ENCODE assay signal across 1 cellular context in genomic region chr17:79789943-79790804, GRCh38.
A peak's percentile ranks its signal among the peaks of the same experiment; 100 is the strongest.
TF ChIP-seq lines count a peak whose summit lies in the region.

No MANE protein-coding gene starts in this region.

TF ChIP-seq in HepG2, 621 proteins besides CTCF, POLR2A, EP300 and RAD21 (continued from another document and continues in another):
- TF ChIP-seq, protein P1, sequence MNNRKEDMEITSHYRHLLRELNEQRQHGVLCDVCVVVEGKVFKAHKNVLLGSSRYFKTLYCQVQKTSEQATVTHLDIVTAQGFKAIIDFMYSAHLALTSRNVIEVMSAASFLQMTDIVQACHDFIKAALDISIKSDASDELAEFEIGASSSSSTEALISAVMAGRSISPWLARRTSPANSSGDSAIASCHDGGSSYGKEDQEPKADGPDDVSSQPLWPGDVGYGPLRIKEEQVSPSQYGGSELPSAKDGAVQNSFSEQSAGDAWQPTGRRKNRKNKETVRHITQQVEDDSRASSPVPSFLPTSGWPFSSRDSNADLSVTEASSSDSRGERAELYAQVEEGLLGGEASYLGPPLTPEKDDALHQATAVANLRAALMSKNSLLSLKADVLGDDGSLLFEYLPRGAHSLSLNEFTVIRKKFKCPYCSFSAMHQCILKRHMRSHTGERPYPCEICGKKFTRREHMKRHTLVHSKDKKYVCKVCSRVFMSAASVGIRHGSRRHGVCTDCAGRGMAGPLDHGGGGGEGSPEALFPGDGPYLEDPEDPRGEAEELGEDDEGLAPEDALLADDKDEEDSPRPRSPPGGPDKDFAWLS (CRISPR knock-in tag; IDR thresholded peaks at IDR 0.05; ENCODE audit: borderline replicate concordance): no peak
- no peak for TF ChIP-seq ZNF121 (CRISPR knock-in tag; IDR thresholded peaks at IDR 0.05)
- no peak for TF ChIP-seq JARID2 (CRISPR knock-in tag; IDR thresholded peaks at IDR 0.05; ENCODE audit: insufficient replicate concordance)
- TF ChIP-seq FIP1L1 (IDR thresholded peaks at IDR 0.05; ENCODE audit: borderline replicate concordance, insufficient read depth, low read depth, low read length): no peak
- no peak for TF ChIP-seq CBFB (CRISPR knock-in tag; IDR thresholded peaks at IDR 0.05)
- TF ChIP-seq E2F2 (CRISPR knock-in tag; IDR thresholded peaks at IDR 0.05; ENCODE audit: borderline replicate concordance): peak; percentile 67; the same call in 1 of the 2 replicates
- TF ChIP-seq HIVEP1 (CRISPR knock-in tag; IDR thresholded peaks at IDR 0.05): peak; percentile 9; the same call in 1 of the 2 replicates
- TF ChIP-seq SNAPC4 (CRISPR knock-in tag; IDR thresholded peaks at IDR 0.05): 0 out of 2 replicates have a peak, but pooled peaks have one; percentile 27
- no peak for TF ChIP-seq RXRA (CRISPR knock-in tag; IDR thresholded peaks at IDR 0.05)
- no peak for TF ChIP-seq ZNF253 (CRISPR knock-in tag; IDR thresholded peaks at IDR 0.05; ENCODE audit: borderline replicate concordance)
- 0 out of 2 replicates have a peak, but pooled peaks have one; percentile 65 for TF ChIP-seq ZNF737 (CRISPR knock-in tag; IDR thresholded peaks at IDR 0.05; ENCODE audit: borderline replicate concordance)
- TF ChIP-seq, protein P2, sequence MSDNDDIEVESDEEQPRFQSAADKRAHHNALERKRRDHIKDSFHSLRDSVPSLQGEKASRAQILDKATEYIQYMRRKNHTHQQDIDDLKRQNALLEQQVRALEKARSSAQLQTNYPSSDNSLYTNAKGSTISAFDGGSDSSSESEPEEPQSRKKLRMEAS (IDR thresholded peaks at IDR 0.05): peak; percentile 79
- peak; percentile 56; the same call in 1 of the 2 replicates for TF ChIP-seq ZFP41 (CRISPR knock-in tag; IDR thresholded peaks at IDR 0.05; ENCODE audit: borderline replicate concordance)
- no peak for TF ChIP-seq IKZF1 (IDR thresholded peaks at IDR 0.05)
- no peak for TF ChIP-seq TCF12 (IDR thresholded peaks at IDR 0.05)
- 0 out of 2 replicates have a peak, but pooled peaks have one; percentile 36 for TF ChIP-seq TCF12 (CRISPR knock-in tag; IDR thresholded peaks at IDR 0.05)
- TF ChIP-seq SKIL (CRISPR knock-in tag; IDR thresholded peaks at IDR 0.05; ENCODE audit: borderline replicate concordance): no peak
- TF ChIP-seq MAFG (CRISPR knock-in tag; IDR thresholded peaks at IDR 0.05): no peak
- no peak for TF ChIP-seq FOSL1 (CRISPR knock-in tag; IDR thresholded peaks at IDR 0.05; ENCODE audit: borderline replicate concordance)
- no peak for TF ChIP-seq PHF8 (CRISPR knock-in tag; IDR thresholded peaks at IDR 0.05)
- TF ChIP-seq ZNF616 (CRISPR knock-in tag; IDR thresholded peaks at IDR 0.05; ENCODE audit: low read depth): no peak
- TF ChIP-seq SKI (IDR thresholded peaks at IDR 0.05; ENCODE audit: partially characterized antibody): no peak
- TF ChIP-seq XRCC5 (optimal IDR thresholded peaks at IDR 0.05; ENCODE audit: low read length): no peak
- TF ChIP-seq HNRNPUL1 (IDR thresholded peaks at IDR 0.05; ENCODE audit: low read depth, low read length): no peak
- no peak; the same call in none of the 2 replicates for TF ChIP-seq ZBTB38 (CRISPR knock-in tag; IDR thresholded peaks at IDR 0.05)
- TF ChIP-seq ZNF205 (CRISPR knock-in tag; IDR thresholded peaks at IDR 0.05): no peak
- TF ChIP-seq NFATC3 (CRISPR knock-in tag; IDR thresholded peaks at IDR 0.05): no peak
- TF ChIP-seq ZNF207 (IDR thresholded peaks at IDR 0.05; ENCODE audit: borderline replicate concordance): no peak
- TF ChIP-seq TOE1 (CRISPR knock-in tag; IDR thresholded peaks at IDR 0.05): no peak
- TF ChIP-seq KLF13 (CRISPR knock-in tag; IDR thresholded peaks at IDR 0.05): no peak
- no peak for TF ChIP-seq TIGD3 (CRISPR knock-in tag; IDR thresholded peaks at IDR 0.05; ENCODE audit: borderline replicate concordance)
- TF ChIP-seq ZNF800 (CRISPR knock-in tag; IDR thresholded peaks at IDR 0.05): peak; percentile 50; the same call in 1 of the 2 replicates
- no peak for TF ChIP-seq ZNF878 (CRISPR knock-in tag; IDR thresholded peaks at IDR 0.05)
- TF ChIP-seq TAF15 (IDR thresholded peaks at IDR 0.05; ENCODE audit: low read depth, low read length, poor library complexity, severe bottlenecking): no peak
- no peak; the same call in 1 of the 2 replicates for TF ChIP-seq GZF1 (CRISPR knock-in tag; IDR thresholded peaks at IDR 0.05)
- TF ChIP-seq KDM2A (CRISPR knock-in tag; IDR thresholded peaks at IDR 0.05; ENCODE audit: borderline replicate concordance, low read depth): 0 out of 2 replicates have a peak, but pooled peaks have one; percentile 21
- no peak for TF ChIP-seq ZNF383 (CRISPR knock-in tag; IDR thresholded peaks at IDR 0.05; ENCODE audit: borderline replicate concordance)
- no peak for TF ChIP-seq TBL1XR1 (IDR thresholded peaks at IDR 0.05; ENCODE audit: borderline replicate concordance, low read length, partially characterized antibody)
- no peak for TF ChIP-seq ZNF343 (CRISPR knock-in tag; IDR thresholded peaks at IDR 0.05)
- TF ChIP-seq ATM (IDR thresholded peaks at IDR 0.05; ENCODE audit: borderline replicate concordance): no peak
- 0 out of 2 replicates have a peak, but pooled peaks have one; percentile 69 for TF ChIP-seq MAF1 (CRISPR knock-in tag; IDR thresholded peaks at IDR 0.05; ENCODE audit: borderline replicate concordance)
- no peak for TF ChIP-seq ZNF770 (CRISPR knock-in tag; IDR thresholded peaks at IDR 0.05)
- peak; percentile 87; the same call in 1 of the 2 replicates for TF ChIP-seq HES4 (CRISPR knock-in tag; IDR thresholded peaks at IDR 0.05; ENCODE audit: borderline replicate concordance)
- TF ChIP-seq GRHL1 (CRISPR knock-in tag; conservative IDR thresholded peaks at IDR 0.05): no peak
- no peak for TF ChIP-seq RCOR2 (CRISPR knock-in tag; IDR thresholded peaks at IDR 0.05)
- no peak for TF ChIP-seq MTF1 (CRISPR knock-in tag; IDR thresholded peaks at IDR 0.05)
- no peak for TF ChIP-seq TEAD2 (CRISPR knock-in tag; IDR thresholded peaks at IDR 0.05)
- TF ChIP-seq DMAP1 (CRISPR knock-in tag; IDR thresholded peaks at IDR 0.05): no peak
